ENCODE assay signal across 1 cellular context in the genomic region with DNA sequence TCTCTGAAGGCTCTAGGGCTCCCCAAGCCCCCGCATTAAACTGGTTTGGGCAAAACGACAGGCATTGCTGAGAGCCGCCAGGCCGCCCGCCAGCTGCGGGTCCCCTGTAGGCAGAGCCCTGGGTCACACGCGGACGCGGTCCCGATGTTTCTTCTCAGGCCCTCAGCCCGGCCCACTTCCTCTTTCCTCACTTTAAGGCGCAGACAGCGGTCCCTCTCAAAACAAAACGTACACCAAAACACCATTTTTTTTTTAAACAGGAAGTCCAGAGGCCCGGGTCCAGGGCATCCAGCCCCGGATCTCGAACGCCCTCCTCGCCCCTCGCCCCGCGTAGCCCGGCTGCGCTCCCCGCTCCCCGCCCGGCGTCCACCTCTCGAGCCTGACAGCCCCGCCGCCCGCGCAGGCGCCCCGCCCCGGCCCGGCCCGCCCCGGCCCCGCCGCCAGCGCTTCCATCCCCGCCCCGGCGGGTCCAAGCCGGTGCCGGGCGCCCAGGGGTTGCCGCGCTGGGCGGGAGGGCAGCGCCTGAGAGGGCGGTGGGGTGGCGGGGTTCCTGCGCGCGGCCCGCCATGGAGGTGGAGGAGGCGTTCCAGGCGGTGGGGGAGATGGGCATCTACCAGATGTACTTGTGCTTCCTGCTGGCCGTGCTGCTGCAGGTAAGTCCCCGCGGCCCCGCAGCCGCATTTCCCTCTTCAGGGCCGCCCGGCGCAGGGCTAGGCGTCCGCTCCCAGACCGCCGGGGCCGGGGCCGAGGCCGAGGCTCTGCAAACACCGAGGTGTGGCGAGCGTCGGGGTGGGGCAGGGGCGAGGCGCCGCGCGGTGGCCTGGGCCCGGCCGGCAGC.
A peak's percentile ranks its signal among the peaks of the same experiment; 100 is the strongest.
TF ChIP-seq lines count a peak whose summit lies in the region.

TSS of gene SLC22A15 (plus strand) at position 452 of the 838 bp plus-strand sequence. CDS start at position 567, 115 bp downstream.

TF ChIP-seq in HEK293, 187 proteins besides CTCF, POLR2A, EP300 and RAD21 (continued from another document):
- TF ChIP-seq ZSCAN18 (tag by site-specific recombination; IDR thresholded peaks at IDR 0.05): no peak
- no peak for TF ChIP-seq ZSCAN4 (tag by site-specific recombination; IDR thresholded peaks at IDR 0.05)
- TF ChIP-seq ZNF777 (tag by site-specific recombination; IDR thresholded peaks at IDR 0.05; ENCODE audit: borderline replicate concordance): 0 out of 2 replicates have a peak, but pooled peaks have one; percentile 8
- TF ChIP-seq SP2 (tag by site-specific recombination; IDR thresholded peaks at IDR 0.05): 0 out of 2 replicates have a peak, but pooled peaks have one; percentile 16
- TF ChIP-seq ZSCAN30 (tag by site-specific recombination; IDR thresholded peaks at IDR 0.05): peak; percentile 70
- peak; percentile 44; the same call in 1 of the 2 replicates for TF ChIP-seq ZBTB48 (tag by site-specific recombination; IDR thresholded peaks at IDR 0.05)
- peak; percentile 57; the same call in 1 of the 2 replicates for TF ChIP-seq ZNF561 (tag by site-specific recombination; IDR thresholded peaks at IDR 0.05; ENCODE audit: borderline replicate concordance)
- peak; percentile 42; the same call in 1 of the 2 replicates for TF ChIP-seq EGR2 (tag by site-specific recombination; IDR thresholded peaks at IDR 0.05; ENCODE audit: low read depth)
- peak; percentile 93 for TF ChIP-seq ZBTB8A (tag by site-specific recombination; IDR thresholded peaks at IDR 0.05)
- TF ChIP-seq ZNF146 (tag by site-specific recombination; IDR thresholded peaks at IDR 0.05): no peak
- TF ChIP-seq ZFHX2 (tag by site-specific recombination; conservative IDR thresholded peaks at IDR 0.05): peak; percentile 61; the same call in 1 of the 2 replicates
- TF ChIP-seq, protein P1, sequence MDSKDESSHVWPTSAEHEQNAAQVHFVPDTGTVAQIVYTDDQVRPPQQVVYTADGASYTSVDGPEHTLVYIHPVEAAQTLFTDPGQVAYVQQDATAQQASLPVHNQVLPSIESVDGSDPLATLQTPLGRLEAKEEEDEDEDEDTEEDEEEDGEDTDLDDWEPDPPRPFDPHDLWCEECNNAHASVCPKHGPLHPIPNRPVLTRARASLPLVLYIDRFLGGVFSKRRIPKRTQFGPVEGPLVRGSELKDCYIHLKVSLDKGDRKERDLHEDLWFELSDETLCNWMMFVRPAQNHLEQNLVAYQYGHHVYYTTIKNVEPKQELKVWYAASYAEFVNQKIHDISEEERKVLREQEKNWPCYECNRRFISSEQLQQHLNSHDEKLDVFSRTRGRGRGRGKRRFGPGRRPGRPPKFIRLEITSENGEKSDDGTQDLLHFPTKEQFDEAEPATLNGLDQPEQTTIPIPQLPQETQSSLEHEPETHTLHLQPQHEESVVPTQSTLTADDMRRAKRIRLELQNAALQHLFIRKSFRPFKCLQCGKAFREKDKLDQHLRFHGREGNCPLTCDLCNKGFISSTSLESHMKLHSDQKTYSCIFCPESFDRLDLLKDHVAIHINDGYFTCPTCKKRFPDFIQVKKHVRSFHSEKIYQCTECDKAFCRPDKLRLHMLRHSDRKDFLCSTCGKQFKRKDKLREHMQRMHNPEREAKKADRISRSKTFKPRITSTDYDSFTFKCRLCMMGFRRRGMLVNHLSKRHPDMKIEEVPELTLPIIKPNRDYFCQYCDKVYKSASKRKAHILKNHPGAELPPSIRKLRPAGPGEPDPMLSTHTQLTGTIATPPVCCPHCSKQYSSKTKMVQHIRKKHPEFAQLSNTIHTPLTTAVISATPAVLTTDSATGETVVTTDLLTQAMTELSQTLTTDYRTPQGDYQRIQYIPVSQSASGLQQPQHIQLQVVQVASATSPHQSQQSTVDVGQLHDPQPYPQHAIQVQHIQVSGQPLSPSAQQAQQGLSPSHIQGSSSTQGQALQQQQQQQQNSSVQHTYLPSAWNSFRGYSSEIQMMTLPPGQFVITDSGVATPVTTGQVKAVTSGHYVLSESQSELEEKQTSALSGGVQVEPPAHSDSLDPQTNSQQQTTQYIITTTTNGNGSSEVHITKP (tag by site-specific recombination; IDR thresholded peaks at IDR 0.05): peak; percentile 68
- peak; percentile 79 for TF ChIP-seq KLF8 (tag by site-specific recombination; IDR thresholded peaks at IDR 0.05)
- no peak for TF ChIP-seq ZNF202 (tag by site-specific recombination; IDR thresholded peaks at IDR 0.05; ENCODE audit: borderline replicate concordance)
- 0 out of 2 replicates have a peak, but pooled peaks have one; percentile 43 for TF ChIP-seq ZNF792 (tag by site-specific recombination; IDR thresholded peaks at IDR 0.05)
- TF ChIP-seq ZNF600 (tag by site-specific recombination; IDR thresholded peaks at IDR 0.05): 0 out of 2 replicates have a peak, but pooled peaks have one; percentile 12
- peak; percentile 61 for TF ChIP-seq PATZ1 (tag by site-specific recombination; IDR thresholded peaks at IDR 0.05)
- TF ChIP-seq HOXA7 (CRISPR knock-in tag; IDR thresholded peaks at IDR 0.05; ENCODE audit: borderline replicate concordance): no peak
- TF ChIP-seq ZSCAN16 (tag by site-specific recombination; IDR thresholded peaks at IDR 0.05): peak; percentile 100
- TF ChIP-seq SCRT2 (tag by site-specific recombination; IDR thresholded peaks at IDR 0.05): no peak
- TF ChIP-seq ZNF169 (tag by site-specific recombination; IDR thresholded peaks at IDR 0.05): no peak
- TF ChIP-seq, protein P2, sequence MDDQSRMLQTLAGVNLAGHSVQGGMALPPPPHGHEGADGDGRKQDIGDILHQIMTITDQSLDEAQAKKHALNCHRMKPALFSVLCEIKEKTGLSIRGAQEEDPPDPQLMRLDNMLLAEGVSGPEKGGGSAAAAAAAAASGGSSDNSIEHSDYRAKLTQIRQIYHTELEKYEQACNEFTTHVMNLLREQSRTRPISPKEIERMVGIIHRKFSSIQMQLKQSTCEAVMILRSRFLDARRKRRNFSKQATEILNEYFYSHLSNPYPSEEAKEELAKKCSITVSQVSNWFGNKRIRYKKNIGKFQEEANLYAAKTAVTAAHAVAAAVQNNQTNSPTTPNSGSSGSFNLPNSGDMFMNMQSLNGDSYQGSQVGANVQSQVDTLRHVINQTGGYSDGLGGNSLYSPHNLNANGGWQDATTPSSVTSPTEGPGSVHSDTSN (CRISPR knock-in tag; IDR thresholded peaks at IDR 0.05): 0 out of 2 replicates have a peak, but pooled peaks have one; percentile 51
- TF ChIP-seq, protein P3, sequence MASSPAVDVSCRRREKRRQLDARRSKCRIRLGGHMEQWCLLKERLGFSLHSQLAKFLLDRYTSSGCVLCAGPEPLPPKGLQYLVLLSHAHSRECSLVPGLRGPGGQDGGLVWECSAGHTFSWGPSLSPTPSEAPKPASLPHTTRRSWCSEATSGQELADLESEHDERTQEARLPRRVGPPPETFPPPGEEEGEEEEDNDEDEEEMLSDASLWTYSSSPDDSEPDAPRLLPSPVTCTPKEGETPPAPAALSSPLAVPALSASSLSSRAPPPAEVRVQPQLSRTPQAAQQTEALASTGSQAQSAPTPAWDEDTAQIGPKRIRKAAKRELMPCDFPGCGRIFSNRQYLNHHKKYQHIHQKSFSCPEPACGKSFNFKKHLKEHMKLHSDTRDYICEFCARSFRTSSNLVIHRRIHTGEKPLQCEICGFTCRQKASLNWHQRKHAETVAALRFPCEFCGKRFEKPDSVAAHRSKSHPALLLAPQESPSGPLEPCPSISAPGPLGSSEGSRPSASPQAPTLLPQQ (tag by site-specific recombination; IDR thresholded peaks at IDR 0.05): peak; percentile 58; the same call in 1 of the 2 replicates
- 0 out of 2 replicates have a peak, but pooled peaks have one; percentile 9 for TF ChIP-seq PRDM4 (tag by site-specific recombination; IDR thresholded peaks at IDR 0.05)
- 0 out of 2 replicates have a peak, but pooled peaks have one; percentile 18 for TF ChIP-seq ZBTB17 (tag by site-specific recombination; IDR thresholded peaks at IDR 0.05)
- TF ChIP-seq ZNF645 (tag by site-specific recombination; IDR thresholded peaks at IDR 0.05): no peak
- TF ChIP-seq ZBTB20 (tag by site-specific recombination; IDR thresholded peaks at IDR 0.05): peak; percentile 89
- peak; percentile 46 for TF ChIP-seq KLF1 (tag by site-specific recombination; IDR thresholded peaks at IDR 0.05)
- TF ChIP-seq ZNF354C (tag by site-specific recombination; IDR thresholded peaks at IDR 0.05; ENCODE audit: borderline replicate concordance, low read depth): no peak
- TF ChIP-seq ZNF211 (tag by site-specific recombination; IDR thresholded peaks at IDR 0.05; ENCODE audit: low read depth): no peak
